In the genomic region with DNA sequence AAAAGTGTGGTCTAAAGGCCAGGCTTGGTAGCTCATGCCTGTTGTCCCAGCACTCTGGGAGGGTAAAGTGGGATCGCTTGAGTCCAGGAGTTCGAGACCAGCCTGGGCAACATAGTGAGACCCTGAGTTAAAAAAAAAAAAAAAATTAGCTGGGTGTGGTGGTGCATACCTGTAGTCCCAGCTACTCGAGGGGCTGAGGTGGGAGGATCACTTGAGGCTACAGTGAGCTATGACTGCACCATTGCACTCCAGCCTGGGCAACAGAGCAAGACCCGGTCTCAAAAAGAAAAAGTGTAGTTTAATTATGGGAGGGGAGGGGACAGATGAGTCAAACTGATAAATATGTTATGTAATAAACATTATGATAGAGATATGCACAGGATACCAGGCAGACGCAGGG, we compare ENCODE assay signal across 8 cellular contexts. TPM values are rescaled to one million over a fixed set of nuclear protein-coding genes. Genes with fewer than 3 reads are reported as not detected.
DNase-seq lines count a peak whose midpoint lies in the region; ATAC-seq, FAIRE-seq and TF ChIP-seq lines count a peak whose summit lies in the region.
"Not testable (repeated sequence)": the region's sequence is repeated elsewhere in the genome, so short reads cannot be mapped to it uniquely, and the experiment has no call there.

No MANE protein-coding gene starts in this region.

- intact Hi-C loops in K562 (cut with micrococcal nuclease); esophagus muscularis mucosa (cut with DNase I); upper lobe of right lung (cut with DNase I): not testable (repeated sequence)

- H3K4me3 Mint-ChIP-seq in T-helper 17 cell (peak overlapping the region; percentile 45), immature natural killer cell (peak overlapping the region; percentile 76 to 99 (median 97))
- H3K4me3 Mint-ChIP-seq in natural killer cell treated with Interleukin-12 subunit alpha and Interleukin-12 subunit beta and Interleukin-15 and Interleukin-18, amount 100 ng/mL, for 72 hours = peak overlapping the region; percentile 86
- peak overlapping the region; percentile 82 for H3K4me3 Mint-ChIP-seq in stimulated activated effector memory CD8-positive, alpha-beta T cell treated with anti-CD3 and anti-CD28 coated beads, Interleukin-12 subunit alpha, Interleukin-12 subunit beta, amount 100 ng/mL, for 72 hours

- H3K4me1 Mint-ChIP-seq in T-helper 17 cell (peaks cover 33% of the 10 kb centered on the region), immature natural killer cell (peaks cover 77 to 85% of the 10 kb centered on the region in 2 donors)
- peaks cover 60 to 84% of the 10 kb centered on the region in 2 donors for H3K4me1 Mint-ChIP-seq in natural killer cell treated with Interleukin-12 subunit alpha and Interleukin-12 subunit beta and Interleukin-15 and Interleukin-18, amount 100 ng/mL, for 72 hours (ENCODE audit: low read depth in 2 of 2)
- peaks cover 69% of the 10 kb centered on the region for H3K4me1 Mint-ChIP-seq in stimulated activated effector memory CD8-positive, alpha-beta T cell treated with anti-CD3 and anti-CD28 coated beads, Interleukin-12 subunit alpha, Interleukin-12 subunit beta, amount 100 ng/mL, for 72 hours

- H3K9me1 ChIP-seq in K562 (ENCODE audit: control insufficient read depth, insufficient read depth, low read length) = not testable (repeated sequence)

- not testable (repeated sequence) for H3K36me3 ChIP-seq in K562 (ENCODE audit: control insufficient read depth, insufficient read depth, low read length)
- H3K36me3 ChIP-seq in esophagus muscularis mucosa (peaks cover 0 to 13% (median 6%) of the 10 kb centered on the region in 4 donors), upper lobe of right lung (peaks cover 15% of the 10 kb centered on the region)

- H3K27me3 Mint-ChIP-seq in T-helper 17 cell; natural killer cell treated with Interleukin-12 subunit alpha and Interleukin-12 subunit beta and Interleukin-15 and Interleukin-18, amount 100 ng/mL, for 72 hours: not testable (repeated sequence)
- peaks cover 16 to 21% (median 21%) of the 10 kb centered on the region in 3 donors for H3K27me3 Mint-ChIP-seq in immature natural killer cell (ENCODE audit: low read depth in 3 of 3)

- BruUV-seq in K562 (replicated peaks; lab: Mats Ljungman, UMichigan) = not testable (repeated sequence)

- H3K4me1 ChIP-seq in K562 (replicated peaks in 1 of 2; ENCODE audit: control insufficient read depth in 2 of 2, insufficient read depth in 2 of 2, low read length in 2 of 2) (peaks cover 15 to 16% of the 10 kb centered on the region in 2 experiments), esophagus muscularis mucosa (peaks cover 60 to 85% (median 80%) of the 10 kb centered on the region in 4 donors), upper lobe of right lung (peaks cover 77% of the 10 kb centered on the region)

- CTCF ChIA-PET in AG04450 (lab: Charles Lee) (interaction anchor here (2.4 kb wide), 1 partner anchor 47 kb away, joined by 10 read pairs; no protein-coding TSS in a partner anchor), K562 (lab: Yijun Ruan, JAX; ENCODE audit: low intra/inter-chr PET ratio) (interaction anchor here (0.7 kb wide), 1 partner anchor 637 kb away, joined by 4 read pairs; no protein-coding TSS in a partner anchor)

- H3K4me3 ChIP-seq in AG04450 (ENCODE audit: low read depth, low read length) (peak overlapping the region; percentile 81), esophagus muscularis mucosa (peak overlapping the region; percentile 74 to 87 (median 82)), upper lobe of right lung (peak overlapping the region; percentile 87)
- not testable (repeated sequence) for H3K4me3 ChIP-seq in K562

- not testable (repeated sequence) for H2AFZ ChIP-seq in K562 (ENCODE audit: low read depth, low read length)

- H4K20me1 ChIP-seq in K562 (replicated peaks; ENCODE audit: control insufficient read depth, insufficient read depth, low read length) = not testable (repeated sequence)

- 61% methylated on average over 5 of the region's 5 CpGs for WGBS in K562 (ENCODE audit: insufficient coverage, low coverage, missing lambda C conversion rate)
- WGBS in esophagus muscularis mucosa = 77% methylated on average over 5 of the region's 5 CpGs

- ATAC-seq in T-helper 17 cell; K562; natural killer cell treated with Interleukin-12 subunit alpha and Interleukin-12 subunit beta and Interleukin-15 and Interleukin-18, amount 100 ng/mL, for 72 hours; stimulated activated effector memory CD8-positive, alpha-beta T cell treated with anti-CD3 and anti-CD28 coated beads, Interleukin-12 subunit alpha, Interleukin-12 subunit beta, amount 100 ng/mL, for 72 hours; upper lobe of right lung: not testable (repeated sequence)

- H3K27me3 ChIP-seq in AG04450 (ENCODE audit: control insufficient read depth, insufficient read depth, low read length); K562 (ENCODE audit: control insufficient read depth in 2 of 2, insufficient read depth in 2 of 2, low read length in 2 of 2); esophagus muscularis mucosa; upper lobe of right lung: not testable (repeated sequence)

- not testable (repeated sequence) for H3K27ac Mint-ChIP-seq in T-helper 17 cell
- peak overlapping the region; percentile 39 to 98 (median 92) for H3K27ac Mint-ChIP-seq in immature natural killer cell
- peak overlapping the region; percentile 86 to 93 for H3K27ac Mint-ChIP-seq in natural killer cell treated with Interleukin-12 subunit alpha and Interleukin-12 subunit beta and Interleukin-15 and Interleukin-18, amount 100 ng/mL, for 72 hours
- peak overlapping the region; percentile 9 for H3K27ac Mint-ChIP-seq in stimulated activated effector memory CD8-positive, alpha-beta T cell treated with anti-CD3 and anti-CD28 coated beads, Interleukin-12 subunit alpha, Interleukin-12 subunit beta, amount 100 ng/mL, for 72 hours

- not testable (repeated sequence) for H3K36me3 Mint-ChIP-seq in T-helper 17 cell (ENCODE audit: low read depth); natural killer cell treated with Interleukin-12 subunit alpha and Interleukin-12 subunit beta and Interleukin-15 and Interleukin-18, amount 100 ng/mL, for 72 hours
- H3K36me3 Mint-ChIP-seq in immature natural killer cell = peaks cover 0 to 16% (median 4%) of the 10 kb centered on the region in 3 donors
- H3K36me3 Mint-ChIP-seq in stimulated activated effector memory CD8-positive, alpha-beta T cell treated with anti-CD3 and anti-CD28 coated beads, Interleukin-12 subunit alpha, Interleukin-12 subunit beta, amount 100 ng/mL, for 72 hours = peaks cover 46% of the 10 kb centered on the region

- not testable (repeated sequence) for H3K27ac ChIP-seq in AG04450 (ENCODE audit: low read depth, low read length); K562 (ENCODE audit: extremely low read depth, low read depth, low read length)
- H3K27ac ChIP-seq in esophagus muscularis mucosa (replicated peaks in 1 of 4) (peak overlapping the region; percentile 94 to 97 (median 96)), upper lobe of right lung (peak overlapping the region; percentile 95)

- in situ Hi-C loops in K562 (cut with MboI) = not testable (repeated sequence)

- peaks cover 62% of the 10 kb centered on the region for H3K79me2 ChIP-seq in K562 (ENCODE audit: control insufficient read depth, insufficient read depth, low read length)

- not testable (repeated sequence) for TF ChIP-seq POLR2A in K562 (conservative IDR thresholded peaks at IDR 0.05); esophagus muscularis mucosa (IDR thresholded peaks at IDR 0.05; ENCODE audit: low read depth)

- TF ChIP-seq EP300 in K562 (IDR thresholded peaks at IDR 0.05; ENCODE audit: low read length); esophagus muscularis mucosa (IDR thresholded peaks at IDR 0.05): not testable (repeated sequence)

- not testable (repeated sequence) for TF ChIP-seq RAD21 in K562 (CRISPR knock-in tag; conservative IDR thresholded peaks at IDR 0.05 in 1 of 2, IDR thresholded peaks at IDR 0.05 in 1 of 2)

- not testable (repeated sequence) for TF ChIP-seq CTCF in AG04450 (IDR thresholded peaks at IDR 0.05; ENCODE audit: low read depth, low read length); K562 (IDR thresholded peaks at IDR 0.05 in 2 of 3, conservative IDR thresholded peaks at IDR 0.05 in 1 of 3; ENCODE audit: insufficient read depth in 2 of 3, low read depth in 1 of 3, low read length in 3 of 3); esophagus muscularis mucosa (IDR thresholded peaks at IDR 0.05); upper lobe of right lung (IDR thresholded peaks at IDR 0.05)

- not testable (repeated sequence) for DNase-seq in AG04450 (ENCODE audit: low read depth, low spot score); T-helper 17 cell; K562 (ENCODE audit: extremely low read depth in 1 of 4, low spot score in 3 of 4); esophagus muscularis mucosa (ENCODE audit: extremely low spot score); immature natural killer cell; natural killer cell treated with Interleukin-12 subunit alpha and Interleukin-12 subunit beta and Interleukin-15 and Interleukin-18, amount 100 ng/mL, for 72 hours (ENCODE audit: low spot score); stimulated activated effector memory CD8-positive, alpha-beta T cell treated with anti-CD3 and anti-CD28 coated beads, Interleukin-12 subunit alpha, Interleukin-12 subunit beta, amount 100 ng/mL, for 72 hours (ENCODE audit: low spot score in 2 of 2); upper lobe of right lung

- H3K9me3 ChIP-seq in AG04450 (ENCODE audit: control insufficient read depth, insufficient read depth, low read length); T-helper 17 cell (ENCODE audit: control insufficient read depth, low read length, poor library complexity, severe bottlenecking); K562 (replicated peaks; ENCODE audit: control insufficient read depth, insufficient read depth, low read depth, low read length); esophagus muscularis mucosa; upper lobe of right lung: not testable (repeated sequence)

- not testable (repeated sequence) for FAIRE-seq in K562 (lab: Jason Lieb, UNC)

- H3K4me2 ChIP-seq in K562 (ENCODE audit: insufficient read depth, low read length) = not testable (repeated sequence)

- not testable (repeated sequence) for H3K9me3 Mint-ChIP-seq in immature natural killer cell; natural killer cell treated with Interleukin-12 subunit alpha and Interleukin-12 subunit beta and Interleukin-15 and Interleukin-18, amount 100 ng/mL, for 72 hours; stimulated activated effector memory CD8-positive, alpha-beta T cell treated with anti-CD3 and anti-CD28 coated beads, Interleukin-12 subunit alpha, Interleukin-12 subunit beta, amount 100 ng/mL, for 72 hours

- POLR2A ChIA-PET in AG04450 (lab: Yijun Ruan, JAX) = interaction anchor here (0.7 kb wide), 1 partner anchor 16 kb away, joined by 5 read pairs; no protein-coding TSS in a partner anchor
- POLR2A ChIA-PET in K562 (lab: Yijun Ruan, JAX) = interaction anchor here (0.7 kb wide), 1 partner anchor 765 kb away, joined by 4 read pairs; no protein-coding TSS in a partner anchor

- not testable (repeated sequence) for H3K9ac ChIP-seq in K562 (ENCODE audit: insufficient read depth in 1 of 2, low read depth in 2 of 2, low read length in 2 of 2)

RNA-seq across cellular contexts. Expression of a gene that starts 3.3 kb away (rescaled TPM):
- polyA plus RNA-seq in AG04450 (2011; rRNA removed) (405 and 510 TPM in 2 replicates), K562 (2011; rRNA removed) (62.6 and 140 TPM in 2 replicates), K562 (2014; fragmentation: Illumina TruSeq; extraction: Trizol) (46.9 and 49.4 TPM in 2 replicates), K562 (2014; fragmentation: Nextera tagmentation; extraction: Ambion mirVana) (10 to 100 TPM; 24.6 to 35.8 TPM), K562 (2014; rRNA removed) (33.5 and 43.0 TPM in 2 replicates), immature natural killer cell (100 to 1,000 TPM; 472 to 632 (median 495) TPM)
- 192 and 228 TPM in 2 replicates for polyA minus RNA-seq in AG04450 (2011; rRNA and poly(A)+ RNA removed)
- total RNA-seq in T-helper 17 cell (100 to 1,000 TPM in 1 of 2 donors, 10 to 100 TPM in 1; 77.9 to 115 TPM), K562 (2014; rRNA removed) (23.2 and 34.7 TPM in 2 replicates), K562 (2014; rRNA removed; fragmentation: Illumina TruSeq; extraction: Trizol) (43.9 and 52.4 TPM in 2 replicates), K562 (2015; rRNA removed; fragmentation: Illumina TruSeq; extraction: Trizol) (54.4 and 58.1 TPM in 2 replicates), K562 (2021) (56.7 and 56.9 TPM in 2 replicates), esophagus muscularis mucosa (100 to 1,000 TPM; 250 to 554 (median 444) TPM), upper lobe of right lung (595 TPM)
- total RNA-seq in K562 (2011; cell fraction: chromatin; rRNA removed; ENCODE audit: low replicate concordance) = 57.6 and 69.2 TPM in 2 replicates
- total RNA-seq in K562 (2011; cell fraction: nucleolus; rRNA removed) = 86.6 and 95.4 TPM in 2 replicates
- 109 and 133 TPM in 2 replicates for total RNA-seq in K562 (2011; cell fraction: nucleoplasm; rRNA removed)
- 46.5 and 61.5 TPM in 2 replicates for polyA plus RNA-seq in K562 (2011; cell fraction: cytosol; rRNA removed)
- polyA plus RNA-seq in K562 (2011; cell fraction: nucleus; rRNA removed) = 15.3 and 22.4 TPM in 2 replicates
- polyA plus RNA-seq in K562 (2012) = 27.0 and 42.0 TPM in 2 replicates
- 40.2 and 82.5 TPM in 2 replicates for polyA minus RNA-seq in K562 (2011; rRNA and poly(A)+ RNA removed)
- polyA minus RNA-seq in K562 (2011; cell fraction: cytosol; rRNA and poly(A)+ RNA removed) = 37.9 and 62.8 TPM in 2 replicates
- polyA minus RNA-seq in K562 (2011; cell fraction: nucleus; rRNA and poly(A)+ RNA removed) = 11.0 and 11.8 TPM in 2 replicates
- total RNA-seq in natural killer cell treated with Interleukin-12 subunit alpha and Interleukin-12 subunit beta and Interleukin-15 and Interleukin-18, amount 100 ng/mL, for 72 hours = 100 to 1,000 TPM in 1 of 2 donors, 10 to 100 TPM in 1; 99.4 to 321 TPM

Comparison
In these comparisons a context has a peak if more than half of its experiments do, and no peak if none do; other contexts are left out.
1. H3K4me3 Mint-ChIP-seq: peak in every context shown above with its lines; median percentile 97 in immature natural killer cell; 86 in natural killer cell treated with Interleukin-12 subunit alpha and Interleukin-12 subunit beta and Interleukin-15 and Interleukin-18, amount 100 ng/mL, for 72 hours; 82 in stimulated activated effector memory CD8-positive, alpha-beta T cell treated with anti-CD3 and anti-CD28 coated beads, Interleukin-12 subunit alpha, Interleukin-12 subunit beta, amount 100 ng/mL, for 72 hours; 45 in T-helper 17 cell.